ENCODE assay signal across 8 cellular contexts in the genomic region with DNA sequence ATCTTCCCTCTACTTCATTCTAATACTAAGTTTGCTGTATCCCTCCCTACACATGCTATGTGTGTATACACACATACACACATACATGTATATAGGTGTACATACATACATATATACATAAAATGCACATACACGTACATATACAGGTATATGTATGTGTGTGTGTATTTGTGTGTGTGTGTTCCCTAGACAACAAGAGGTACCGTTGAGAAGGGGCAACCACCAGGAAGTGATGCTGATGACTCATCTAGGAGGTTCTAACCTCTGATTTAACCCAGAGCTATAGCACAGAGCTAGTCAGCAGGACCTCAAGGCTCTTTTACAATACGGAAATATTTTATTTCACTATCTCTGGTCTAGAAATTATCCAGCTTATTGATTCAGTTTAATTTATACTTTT.
A peak's percentile ranks its signal among the peaks of the same experiment; 100 is the strongest.
DNase-seq lines count a peak whose midpoint lies in the region; ATAC-seq and TF ChIP-seq lines count a peak whose summit lies in the region.

No MANE protein-coding gene starts in this region.

- peak; percentile 67 for DNase-seq in COLO829 (ENCODE audit: low spot score)
- DNase-seq in T-helper 2 cell, result peak in 3 of 5 experiments; percentile 26 to 95 (median 74)
- peak; percentile 38 to 62 for DNase-seq in stimulated activated naive CD8-positive, alpha-beta T cell treated with anti-CD3 and anti-CD28 coated beads, Interleukin-15, amount 100 ng/mL, for 72 hours
- DNase-seq in ascending aorta (ENCODE audit: low spot score in 2 of 2), result no peak
- no peak for DNase-seq in spleen

- H3K4me3 Mint-ChIP-seq in stimulated activated naive CD8-positive, alpha-beta T cell treated with anti-CD3 and anti-CD28 coated beads, Interleukin-15, amount 100 ng/mL, for 72 hours, result no peak overlapping the region

- peaks cover 40% of the 10 kb centered on the region for H3K4me1 Mint-ChIP-seq in stimulated activated naive CD8-positive, alpha-beta T cell treated with anti-CD3 and anti-CD28 coated beads, Interleukin-15, amount 100 ng/mL, for 72 hours

- H3K27me3 ChIP-seq in ascending aorta (no peaks in the 10 kb centered on the region), spleen (replicated peaks in 1 of 7) (no peaks in the 10 kb centered on the region)

- ATAC-seq in GM19372 (IDR thresholded peaks at IDR 0.05; ENCODE audit: low read depth, unreplicated experiment) (peak; percentile 80), HG03442 (IDR thresholded peaks at IDR 0.05; ENCODE audit: unreplicated experiment) (peak; percentile 98), esophagus mucosa (peak; percentile 70)
- ATAC-seq in stimulated activated naive CD8-positive, alpha-beta T cell treated with anti-CD3 and anti-CD28 coated beads, Interleukin-15, amount 100 ng/mL, for 72 hours, result peak; percentile 100

- TF ChIP-seq CTCF in ascending aorta (IDR thresholded peaks at IDR 0.05), result no peak
- TF ChIP-seq CTCF in spleen (IDR thresholded peaks at IDR 0.05 in 8 of 11, conservative IDR thresholded peaks at IDR 0.05 in 3 of 11), result no peak

- intact Hi-C loops in ascending aorta (cut with DNase I) (loop anchor here (5.0 to 10.0 kb wide), 2 partner anchors 34 to 324 kb away; a partner anchor contains a TSS), spleen (cut with DNase I; ENCODE audit: low total_unique reads) (no loop called here)

- TF ChIP-seq POLR2A in spleen (IDR thresholded peaks at IDR 0.05), result no peak

- no peak overlapping the region for H3K4me3 ChIP-seq in ascending aorta
- no peak overlapping the region for H3K4me3 ChIP-seq in spleen

- no peaks in the 10 kb centered on the region for H3K9me3 Mint-ChIP-seq in stimulated activated naive CD8-positive, alpha-beta T cell treated with anti-CD3 and anti-CD28 coated beads, Interleukin-15, amount 100 ng/mL, for 72 hours

- WGBS in spleen, 5 donors, result 15 to 22% (median 19%) methylated on average over 3 of the region's 3 CpGs

- no peaks in the 10 kb centered on the region for H3K36me3 ChIP-seq in ascending aorta
- no peaks in the 10 kb centered on the region for H3K36me3 ChIP-seq in spleen

- H3K27ac Mint-ChIP-seq in stimulated activated naive CD8-positive, alpha-beta T cell treated with anti-CD3 and anti-CD28 coated beads, Interleukin-15, amount 100 ng/mL, for 72 hours, result peak overlapping the region; percentile 81 to 98

- H3K9me3 ChIP-seq in ascending aorta (no peaks in the 10 kb centered on the region), spleen (no peaks in the 10 kb centered on the region)

- no peak overlapping the region for H3K27ac ChIP-seq in ascending aorta
- H3K27ac ChIP-seq in spleen, result no peak overlapping the region

- no peaks in the 10 kb centered on the region for H3K27me3 Mint-ChIP-seq in stimulated activated naive CD8-positive, alpha-beta T cell treated with anti-CD3 and anti-CD28 coated beads, Interleukin-15, amount 100 ng/mL, for 72 hours

- H3K4me1 ChIP-seq in ascending aorta (peaks cover 8 to 20% of the 10 kb centered on the region in 2 donors), spleen (peaks cover 0 to 11% (median 7%) of the 10 kb centered on the region in 6 donors)

Comparison
In these comparisons a context has a peak if more than half of its experiments do, and no peak if none do; other contexts are left out.
1. DNase-seq: peak in COLO829 (single experiment), T-helper 2 cell (3 of 5) and stimulated activated naive CD8-positive, alpha-beta T cell treated with anti-CD3 and anti-CD28 coated beads, Interleukin-15, amount 100 ng/mL, for 72 hours (2 of 2); none in ascending aorta (0 of 2) and spleen (single experiment).
2. Peak in every context shown above with its lines, with median percentiles within 50 percentile points of each other: ATAC-seq.